In genomic region chrX:48864210-48864609, GRCh38 we compare ENCODE assay signal across 1 cellular context.
TF ChIP-seq lines count a peak whose summit lies in the region.

No MANE protein-coding gene starts in this region.

TF ChIP-seq in IMR-90, 13 proteins besides CTCF, POLR2A, EP300 and RAD21 (continued from another document):
- no peak for TF ChIP-seq USF2 (IDR thresholded peaks at IDR 0.05; ENCODE audit: low read depth, low read length)
